ENCODE assay signal across 19 cellular contexts in genomic region chr14:68876976-68877375, GRCh38.
"Had no signal": no experiment of that assay in that cellular context is flagged by ENCODE, and none has a peak within 500 bp of the region (broad histone marks: within the 10 kb centered on the region; RNA-seq: fewer than 3 reads in every experiment).

No MANE protein-coding gene starts in this region.

- H3K9me3 ChIP-seq: left ventricle myocardium inferior, lower lobe of right lung, testis, tibial nerve had no signal

- H3K27me3 ChIP-seq: dorsolateral prefrontal cortex, testis, tibial nerve had no signal

- DNase-seq: central memory CD4-positive, alpha-beta T cell; cortex of kidney; dorsolateral prefrontal cortex; effector CD8-positive, alpha-beta T cell; immature natural killer cell; kidney; left cardiac atrium; left ventricle myocardium inferior; lower lobe of right lung; midbrain; nephron progenitor cell; small intestine; stimulated activated CD4-positive, alpha-beta T cell treated with anti-CD3 and anti-CD28 coated beads, Interleukin-2, amount 100 ng/mL, for 48 hours; stimulated activated CD8-positive, alpha-beta memory T cell treated with anti-CD3 and anti-CD28 coated beads, Interleukin-4, amount 100 ng/mL, for 48 hours; testis had no signal

- H3K4me3 Mint-ChIP-seq: immature natural killer cell; memory B cell; nephron progenitor cell; stimulated activated memory B cell treated with anti-CD40 and anti-IgM and Interleukin-4, amounts not matched to agents 10 μg/mL and 1 μg/mL and 100 μg/mL, for 72 hours; stimulated activated naive CD8-positive, alpha-beta T cell treated with anti-CD3 and anti-CD28 coated beads, Interleukin-15, Interleukin-2, amounts not matched to agents 100 ng/mL and 50 ng/mL, for 24 hours had no signal

- H3K27ac ChIP-seq: dorsolateral prefrontal cortex, left ventricle myocardium inferior, lower lobe of right lung, testis, tibial nerve had no signal

- H3K4me3 ChIP-seq: dorsolateral prefrontal cortex, left ventricle myocardium inferior, lower lobe of right lung, testis, tibial nerve had no signal

- ATAC-seq: left cardiac atrium; lower lobe of right lung; stimulated activated memory B cell treated with anti-CD40 and anti-IgM and Interleukin-4, amounts not matched to agents 10 μg/mL and 1 μg/mL and 100 μg/mL, for 72 hours had no signal

- H3K27me3 Mint-ChIP-seq: stimulated activated naive CD8-positive, alpha-beta T cell treated with anti-CD3 and anti-CD28 coated beads, Interleukin-15, Interleukin-2, amounts not matched to agents 100 ng/mL and 50 ng/mL, for 24 hours had no signal

- H3K4me1 Mint-ChIP-seq: immature natural killer cell; memory B cell; stimulated activated memory B cell treated with anti-CD40 and anti-IgM and Interleukin-4, amounts not matched to agents 10 μg/mL and 1 μg/mL and 100 μg/mL, for 72 hours had no signal

- H3K9me3 Mint-ChIP-seq: immature natural killer cell; memory B cell; nephron progenitor cell; stimulated activated memory B cell treated with anti-CD40 and anti-IgM and Interleukin-4, amounts not matched to agents 10 μg/mL and 1 μg/mL and 100 μg/mL, for 72 hours; stimulated activated naive CD8-positive, alpha-beta T cell treated with anti-CD3 and anti-CD28 coated beads, Interleukin-15, Interleukin-2, amounts not matched to agents 100 ng/mL and 50 ng/mL, for 24 hours had no signal

- H3K27ac Mint-ChIP-seq: immature natural killer cell; memory B cell; stimulated activated memory B cell treated with anti-CD40 and anti-IgM and Interleukin-4, amounts not matched to agents 10 μg/mL and 1 μg/mL and 100 μg/mL, for 72 hours; stimulated activated naive CD8-positive, alpha-beta T cell treated with anti-CD3 and anti-CD28 coated beads, Interleukin-15, Interleukin-2, amounts not matched to agents 100 ng/mL and 50 ng/mL, for 24 hours had no signal

- H3K36me3 Mint-ChIP-seq: stimulated activated memory B cell treated with anti-CD40 and anti-IgM and Interleukin-4, amounts not matched to agents 10 μg/mL and 1 μg/mL and 100 μg/mL, for 72 hours had no signal

- H3K4me1 ChIP-seq: lower lobe of right lung, testis, tibial nerve had no signal
